23 cellular contexts compared by ENCODE assay signal in the genomic region with DNA sequence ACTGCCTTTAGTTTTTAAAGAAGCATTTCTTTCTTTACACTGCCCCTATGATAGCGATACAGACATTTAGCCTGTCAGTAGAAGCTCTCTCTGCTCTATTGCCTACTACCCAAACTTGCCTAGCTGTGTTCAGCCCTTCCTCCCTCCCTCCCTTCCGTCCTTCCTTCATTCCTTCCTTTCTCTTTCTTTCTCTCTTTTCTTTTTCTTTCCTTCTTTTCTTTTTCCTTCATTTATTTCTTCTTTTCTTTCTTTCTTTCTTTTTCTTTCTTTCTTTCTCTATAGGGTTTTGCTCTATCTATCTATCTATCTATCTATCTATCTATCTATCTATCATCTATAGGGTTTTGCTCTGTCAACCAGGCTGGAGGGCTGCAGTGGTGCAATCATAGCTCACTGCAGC. TPM values are rescaled to one million over a fixed set of nuclear protein-coding genes. Genes with fewer than 3 reads are reported as not detected.
DNase-seq lines count a peak whose midpoint lies in the region; ATAC-seq and TF ChIP-seq lines count a peak whose summit lies in the region.
"Had no signal": no experiment of that assay in that cellular context is flagged by ENCODE, and none has a peak within 500 bp of the region (broad histone marks: within the 10 kb centered on the region; RNA-seq: fewer than 3 reads in every experiment).

No MANE protein-coding gene starts in this region.

- no peaks in the 10 kb centered on the region for H3K9me3 ChIP-seq in Caco-2
- H3K9me3 ChIP-seq in HEK293 (ENCODE audit: control insufficient read depth, insufficient read depth, low read depth, low read length): no peaks in the 10 kb centered on the region
- no peaks in the 10 kb centered on the region for H3K9me3 ChIP-seq in RWPE2 (ENCODE audit: severe bottlenecking)
- no peaks in the 10 kb centered on the region for H3K9me3 ChIP-seq in osteoblast (ENCODE audit: low read depth, low read length)

- H3K27ac ChIP-seq in HEK293 (ENCODE audit: extremely low read depth, low read depth, low read length) (no peak overlapping the region), RWPE2 (ENCODE audit: poor library complexity, severe bottlenecking) (peak overlapping the region; percentile 98), osteoblast (ENCODE audit: low read depth, low read length) (no peak overlapping the region)
- H3K27ac ChIP-seq: HL-60, SK-N-MC had no signal

- H3K36me3 ChIP-seq in Caco-2 (ENCODE audit: control insufficient read depth, insufficient read depth, low read length) (no peaks in the 10 kb centered on the region), HEK293 (ENCODE audit: control insufficient read depth in 2 of 2, insufficient read depth in 1 of 2, low read length in 2 of 2) (no peaks in the 10 kb centered on the region), RWPE2 (ENCODE audit: low read depth) (no peaks in the 10 kb centered on the region), osteoblast (ENCODE audit: insufficient read depth, low read length) (no peaks in the 10 kb centered on the region)

- no peaks in the 10 kb centered on the region for H3K27me3 ChIP-seq in Caco-2 (replicated peaks; ENCODE audit: control insufficient read depth, insufficient read depth, low read length)
- no peaks in the 10 kb centered on the region for H3K27me3 ChIP-seq in RWPE2 (ENCODE audit: insufficient read depth, poor library complexity, severe bottlenecking)
- H3K27me3 ChIP-seq in osteoblast (ENCODE audit: insufficient read depth, low read length): no peaks in the 10 kb centered on the region

- intact Hi-C loops in Caco-2 (cut with micrococcal nuclease; ENCODE audit: unreplicated experiment): no loop called here

- no peak overlapping the region for H3K4me3 ChIP-seq in Caco-2 (ENCODE audit: low read depth, low read length)
- H3K4me3 ChIP-seq in HEK293 (ENCODE audit: low read depth, low read length): no peak overlapping the region
- H3K4me3 ChIP-seq in RWPE2 (ENCODE audit: severe bottlenecking): no peak overlapping the region
- H3K4me3 ChIP-seq in osteoblast (ENCODE audit: insufficient read depth, low read length): no peak overlapping the region
- H3K4me3 ChIP-seq: SK-N-MC had no signal

- no peaks in the 10 kb centered on the region for H3K4me1 Mint-ChIP-seq in Caco-2 (ENCODE audit: low read depth, unreplicated experiment)
- H3K4me1 Mint-ChIP-seq: CD8-positive, alpha-beta memory T cell had no signal

- peaks cover 25% of the 10 kb centered on the region for H3K36me3 Mint-ChIP-seq in Caco-2 (ENCODE audit: insufficient read depth, unreplicated experiment)
- H3K36me3 Mint-ChIP-seq: CD8-positive, alpha-beta memory T cell; T-cell had no signal

- no TSS peak for BruUV-seq in Caco-2 (replicated peaks; lab: Mats Ljungman, UMichigan)

- H3K79me2 ChIP-seq in osteoblast (ENCODE audit: insufficient read depth, low read length): no peaks in the 10 kb centered on the region

- H3K27me3 Mint-ChIP-seq in Caco-2 (ENCODE audit: insufficient read depth, unreplicated experiment): no peaks in the 10 kb centered on the region

- H3K4me2 ChIP-seq in osteoblast (ENCODE audit: insufficient read depth, low read length): no peak overlapping the region

- DNase-seq in Caco-2 (no peak), RWPE2 (ENCODE audit: low spot score) (no peak), osteoblast (ENCODE audit: insufficient read length, low spot score, missing footprints) (peak; percentile 58), anterior cingulate cortex (lab: John Stamatoyannopoulos, UW) (no peak), retina (no peak), SK-N-DZ (ENCODE audit: low spot score) (no peak)
- DNase-seq: AML-193; C1 segment of cervical spinal cord; CD8-positive, alpha-beta memory T cell; KG1; MV-4-11; NCI-H1694; NCI-H2081 treated with DMSO at 0.1 percent for 48 hours; NCI-H2171 treated with DMSO at 0.1 percent for 48 hours; NCI-H524 treated with DMSO at 0.1 percent for 48 hours; NCI-H82; SHP77; T-cell had no signal

- H4K20me1 ChIP-seq in osteoblast (ENCODE audit: insufficient read depth, low read length): no peaks in the 10 kb centered on the region

- H3K9me3 Mint-ChIP-seq in Caco-2 (ENCODE audit: unreplicated experiment): no peaks in the 10 kb centered on the region
- H3K9me3 Mint-ChIP-seq: CD8-positive, alpha-beta memory T cell; T-cell had no signal

- H2AFZ ChIP-seq in osteoblast (ENCODE audit: low read length): no peak overlapping the region

- TF ChIP-seq CTCF in Caco-2 (IDR thresholded peaks at IDR 0.05; ENCODE audit: insufficient read depth in 1 of 2, low read depth in 1 of 2, low read length in 1 of 2, severe bottlenecking in 1 of 2, unreplicated experiment in 1 of 2) (no peak), HEK293 (tag by site-specific recombination; IDR thresholded peaks at IDR 0.05) (no peak), RWPE2 (IDR thresholded peaks at IDR 0.05; ENCODE audit: poor library complexity, severe bottlenecking) (no peak), osteoblast (IDR thresholded peaks at IDR 0.05; ENCODE audit: extremely low read depth, low read depth, low read length) (no peak)

- H3K4me3 Mint-ChIP-seq in Caco-2 (ENCODE audit: unreplicated experiment): no peak overlapping the region
- H3K4me3 Mint-ChIP-seq: CD8-positive, alpha-beta memory T cell; T-cell had no signal

- POLR2A ChIA-PET in Caco-2 (lab: Charles Lee) (interaction anchor here (0.7 kb wide), 1 partner anchor 27 kb away, joined by 5 read pairs; no protein-coding TSS in a partner anchor), HEK293 (lab: Yijun Ruan, JAX) (interaction anchor here (0.7 to 1.4 kb wide), 2 partner anchors 37 to 85 kb away, joined by 3 read pairs; partner anchors contain the start of genes ZNF282 and ZNF398)

- H3K4me1 ChIP-seq in Caco-2 (no peaks in the 10 kb centered on the region), HEK293 (ENCODE audit: control insufficient read depth, insufficient read depth, low read length) (no peaks in the 10 kb centered on the region), RWPE2 (ENCODE audit: insufficient read depth, poor library complexity, severe bottlenecking) (peaks cover 23% of the 10 kb centered on the region), osteoblast (ENCODE audit: insufficient read depth, low read length) (peaks cover 12% of the 10 kb centered on the region)

- H3K27ac Mint-ChIP-seq in Caco-2 (ENCODE audit: unreplicated experiment): peak overlapping the region; percentile 15
- H3K27ac Mint-ChIP-seq: CD8-positive, alpha-beta memory T cell; T-cell had no signal

- CTCF ChIA-PET in Caco-2 (lab: Charles Lee): interaction anchor here (0.7 to 1.2 kb wide), 3 partner anchors 85 to 248 kb away, joined by 3 to 4 read pairs (median 3); partner anchors contain the start of gene ZNF398
- CTCF ChIA-PET in HEK293 (lab: Yijun Ruan, JAX): interaction anchor here (0.5 to 0.6 kb wide), 2 partner anchors 25 to 172 kb away, joined by 3 read pairs; no protein-coding TSS in a partner anchor

- ATAC-seq in RWPE2 (ENCODE audit: low read depth) (no peak), HG02798 (IDR thresholded peaks at IDR 0.05; ENCODE audit: poor library complexity, unreplicated experiment) (no peak)
- ATAC-seq: HepG2, T-cell had no signal

TF ChIP-seq in HEK293, 187 proteins besides CTCF, POLR2A, EP300 and RAD21:
- TF ChIP-seq ZNF121 (tag by site-specific recombination; IDR thresholded peaks at IDR 0.05) (no peak), ZNF610 (tag by site-specific recombination; IDR thresholded peaks at IDR 0.05; ENCODE audit: borderline replicate concordance) (no peak), ZNF501 (tag by site-specific recombination; IDR thresholded peaks at IDR 0.05) (no peak), ZNF366 (tag by site-specific recombination; conservative IDR thresholded peaks at IDR 0.05) (peak; percentile 95), ZNF37A (tag by site-specific recombination; IDR thresholded peaks at IDR 0.05) (no peak)

RNA-seq across cellular contexts. Expression of gene ZNF212, which starts 7.1 kb away (rescaled TPM):
- 15.9 and 18.6 TPM in 2 replicates for total RNA-seq in Caco-2 (2022)
- 8.5 and 9.0 TPM in 2 replicates for total RNA-seq in osteoblast
- 8.2 and 8.3 TPM in 2 replicates for polyA plus RNA-seq in SK-N-DZ (2014; cell fraction: cytosol; rRNA removed)
- polyA plus RNA-seq in SK-N-DZ (2014; cell fraction: nucleus; rRNA removed): 11.1 and 15.4 TPM in 2 replicates

RNA-seq across cellular contexts. Expression of gene ZNF783, which starts 29.6 kb away (rescaled TPM):
- total RNA-seq in Caco-2 (2022) (26.1 and 27.3 TPM in 2 replicates), osteoblast (13.3 and 13.4 TPM in 2 replicates)
- 7.7 and 11.0 TPM in 2 replicates for polyA plus RNA-seq in SK-N-DZ (2014; cell fraction: cytosol; rRNA removed)
- polyA plus RNA-seq in SK-N-DZ (2014; cell fraction: nucleus; rRNA removed): 25.7 and 30.0 TPM in 2 replicates

RNA-seq across cellular contexts. Expression of gene ZNF282, which starts 37.0 kb away (rescaled TPM):
- total RNA-seq in Caco-2 (2022): 35.7 and 44.0 TPM in 2 replicates
- total RNA-seq in osteoblast: 28.6 and 30.6 TPM in 2 replicates
- 15.7 and 20.7 TPM in 2 replicates for polyA plus RNA-seq in SK-N-DZ (2014; cell fraction: cytosol; rRNA removed)
- 17.6 and 21.2 TPM in 2 replicates for polyA plus RNA-seq in SK-N-DZ (2014; cell fraction: nucleus; rRNA removed)
